8 cellular contexts compared by ENCODE assay signal in the genomic region with DNA sequence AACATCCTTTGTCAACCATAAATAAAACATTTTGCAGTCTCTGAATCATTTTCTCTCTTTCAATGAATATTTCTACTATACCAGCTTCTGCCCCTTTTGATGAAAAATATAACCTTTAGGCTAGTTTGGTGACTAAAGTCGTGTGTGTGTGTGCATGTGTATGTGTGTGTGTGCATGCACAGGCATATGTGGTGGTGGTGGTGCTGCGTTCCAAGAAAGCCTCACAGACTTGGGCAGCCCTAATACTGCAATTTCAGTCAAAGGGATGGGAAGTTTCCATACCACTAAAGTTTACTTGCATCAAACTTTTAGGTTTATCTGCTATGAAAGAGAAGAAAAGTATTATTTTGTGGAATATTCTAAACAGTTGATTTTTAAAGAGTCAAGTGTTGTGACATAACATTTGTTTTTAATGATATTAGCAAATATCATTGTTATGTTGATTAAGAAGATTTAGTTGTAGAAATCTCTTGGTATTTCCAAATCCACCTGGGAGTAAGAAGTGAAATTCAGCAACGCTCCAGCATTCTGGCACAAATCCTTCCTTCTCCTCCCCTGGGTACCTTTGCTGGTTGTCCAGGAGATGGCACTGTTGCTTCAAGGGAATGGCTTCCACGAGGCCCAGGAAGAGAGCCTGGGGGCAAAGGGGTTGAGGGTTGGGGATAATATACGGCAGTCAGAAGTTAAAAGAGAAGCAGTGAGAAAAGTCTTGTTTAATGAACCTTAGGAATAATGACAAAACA. TPM values are rescaled to one million over a fixed set of nuclear protein-coding genes. Genes with fewer than 3 reads are reported as not detected.
A peak's percentile ranks its signal among the peaks of the same experiment; 100 is the strongest.
DNase-seq lines count a peak whose midpoint lies in the region; ATAC-seq and TF ChIP-seq lines count a peak whose summit lies in the region.

No MANE protein-coding gene starts in this region.

- ATAC-seq in HG03354 (IDR thresholded peaks at IDR 0.05; ENCODE audit: poor library complexity, severe bottlenecking, unreplicated experiment), result peak; percentile 75
- ATAC-seq in stimulated activated memory B cell treated with anti-CD40 and anti-IgM and Interleukin-4, amounts not matched to agents 10 μg/mL and 1 μg/mL and 100 μg/mL, for 72 hours, result peak; percentile 51

- H3K4me3 ChIP-seq in AG09309 (ENCODE audit: control insufficient read depth, low read depth, low read length), result no peak overlapping the region

- H3K4me3 Mint-ChIP-seq in MCF 10A (ENCODE audit: unreplicated experiment), result no peak overlapping the region
- H3K4me3 Mint-ChIP-seq in stimulated activated memory B cell treated with anti-CD40 and anti-IgM and Interleukin-4, amounts not matched to agents 10 μg/mL and 1 μg/mL and 100 μg/mL, for 72 hours, result no peak overlapping the region

- H3K36me3 Mint-ChIP-seq in MCF 10A (ENCODE audit: insufficient read depth, unreplicated experiment), result peaks cover 6% of the 10 kb centered on the region
- no peaks in the 10 kb centered on the region for H3K36me3 Mint-ChIP-seq in stimulated activated memory B cell treated with anti-CD40 and anti-IgM and Interleukin-4, amounts not matched to agents 10 μg/mL and 1 μg/mL and 100 μg/mL, for 72 hours

- TF ChIP-seq CTCF in AG09309 (IDR thresholded peaks at IDR 0.05; ENCODE audit: control insufficient read depth, insufficient read depth, low read depth, low read length, missing control alignments) (peak; percentile 93), GM13977 (IDR thresholded peaks at IDR 0.05; ENCODE audit: extremely low read depth, insufficient read depth, missing control alignments) (peak; percentile 82), MCF 10A (IDR thresholded peaks at IDR 0.05; ENCODE audit: unreplicated experiment) (peak; percentile 80)

- POLR2A ChIA-PET in MCF 10A (lab: Yijun Ruan, JAX), result interaction anchor here (1.0 to 5.9 kb wide), 3 partner anchors 156 to 160 kb away, joined by 4 to 54 read pairs (median 7); no protein-coding TSS in a partner anchor

- H3K4me1 Mint-ChIP-seq in MCF 10A (ENCODE audit: insufficient read depth, unreplicated experiment), result peaks cover 6% of the 10 kb centered on the region
- peaks cover 11% of the 10 kb centered on the region for H3K4me1 Mint-ChIP-seq in stimulated activated memory B cell treated with anti-CD40 and anti-IgM and Interleukin-4, amounts not matched to agents 10 μg/mL and 1 μg/mL and 100 μg/mL, for 72 hours

- in situ Hi-C loops in GM13977 (cut with MboI; ENCODE audit: low pct_unique_long_range_greater_than_20kb, low sequenced_read_pairs, unreplicated experiment), result no loop called here

- DNase-seq in AG09309 (ENCODE audit: low read depth) (peak; percentile 8), GM13977 (ENCODE audit: low spot score) (peak; percentile 41), NCI-H748 (lab: John Stamatoyannopoulos, UW; ENCODE audit: unreplicated experiment) (peak; percentile 71), MCF 10A (ENCODE audit: unreplicated experiment) (peak; percentile 83), iris pigment epithelial cell (ENCODE audit: low read depth) (peak; percentile 42), NCI-H446 treated with DMSO at 0.1 percent for 48 hours (lab: John Stamatoyannopoulos, UW) (no peak)

- no peak overlapping the region for H3K27ac Mint-ChIP-seq in MCF 10A (ENCODE audit: low read depth, unreplicated experiment)
- no peak overlapping the region for H3K27ac Mint-ChIP-seq in stimulated activated memory B cell treated with anti-CD40 and anti-IgM and Interleukin-4, amounts not matched to agents 10 μg/mL and 1 μg/mL and 100 μg/mL, for 72 hours

- intact Hi-C loops in MCF 10A (cut with micrococcal nuclease), result loop anchor here (1.0 kb wide), 3 partner anchors 18 to 163 kb away; no protein-coding TSS in a partner anchor

- H3K9me3 Mint-ChIP-seq in MCF 10A (ENCODE audit: unreplicated experiment), result no peaks in the 10 kb centered on the region
- H3K9me3 Mint-ChIP-seq in stimulated activated memory B cell treated with anti-CD40 and anti-IgM and Interleukin-4, amounts not matched to agents 10 μg/mL and 1 μg/mL and 100 μg/mL, for 72 hours, result no peaks in the 10 kb centered on the region

- no TSS peak for BruUV-seq in MCF 10A (replicated peaks; lab: Mats Ljungman, UMichigan)

- H3K27me3 Mint-ChIP-seq in MCF 10A (ENCODE audit: insufficient read depth, unreplicated experiment), result peaks cover 38% of the 10 kb centered on the region
- no peaks in the 10 kb centered on the region for H3K27me3 Mint-ChIP-seq in stimulated activated memory B cell treated with anti-CD40 and anti-IgM and Interleukin-4, amounts not matched to agents 10 μg/mL and 1 μg/mL and 100 μg/mL, for 72 hours

- CTCF ChIA-PET in MCF 10A (lab: Yijun Ruan, JAX), result interaction anchor here (0.6 to 29.2 kb wide), 31 partner anchors 9 to 1352 kb away, joined by 3 to 1114 read pairs (median 4); no protein-coding TSS in a partner anchor

RNA-seq across cellular contexts. Expression of a gene that starts 41.5 kb away (rescaled TPM):
- total RNA-seq in MCF 10A (2022), result not detected in 2 replicates
